9 cellular contexts compared by ENCODE assay signal in the genomic region with DNA sequence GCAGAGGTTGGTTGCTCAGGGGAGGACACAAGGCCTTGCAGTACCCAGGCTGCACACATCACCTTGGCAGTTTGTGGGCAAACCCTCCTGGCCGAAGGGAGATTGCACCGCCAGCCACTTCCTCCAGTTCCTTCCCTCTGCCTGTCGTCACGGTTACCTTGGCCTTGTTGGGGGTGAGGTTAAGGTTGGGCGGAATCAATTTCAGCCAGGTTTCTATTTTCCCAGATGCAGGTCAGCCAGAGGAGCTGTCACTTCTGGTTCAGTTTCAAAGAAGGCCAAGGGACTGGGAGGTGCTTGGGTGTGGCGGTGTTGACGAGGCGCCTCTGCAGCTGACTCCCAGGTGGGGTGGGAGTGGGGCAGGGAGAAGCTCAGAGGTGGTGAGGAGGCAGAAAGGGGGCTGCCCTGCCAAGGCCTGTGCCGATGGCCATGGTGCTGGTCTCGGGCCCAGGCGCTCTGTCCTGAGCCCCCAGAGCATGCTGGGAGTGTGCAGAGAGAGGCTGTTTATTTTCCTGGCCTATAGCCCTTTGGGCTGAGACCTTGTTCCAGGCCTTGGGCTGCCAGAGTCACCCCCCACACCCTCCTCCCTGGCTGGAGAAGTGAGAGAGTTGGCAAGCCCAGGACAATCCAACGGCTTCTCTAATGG. TPM values are rescaled to one million over a fixed set of nuclear protein-coding genes. Genes with fewer than 3 reads are reported as not detected.
DNase-seq lines count a peak whose midpoint lies in the region; ATAC-seq and TF ChIP-seq lines count a peak whose summit lies in the region.
"Had no signal": no experiment of that assay in that cellular context is flagged by ENCODE, and none has a peak within 500 bp of the region (broad histone marks: within the 10 kb centered on the region; RNA-seq: fewer than 3 reads in every experiment).

No MANE protein-coding gene starts in this region.

- H3K27me3 Mint-ChIP-seq in effector memory CD8-positive, alpha-beta T cell: no peaks in the 10 kb centered on the region
- no peaks in the 10 kb centered on the region for H3K27me3 Mint-ChIP-seq in mesothelial cell of epicardium (ENCODE audit: low read depth)
- H3K27me3 Mint-ChIP-seq: CD8-positive, alpha-beta memory T cell had no signal

- H3K27ac Mint-ChIP-seq in effector memory CD8-positive, alpha-beta T cell: peak overlapping the region in 1 of 2 donors; percentile 59
- H3K27ac Mint-ChIP-seq in mesothelial cell of epicardium: peak overlapping the region; percentile 98

- no peak for TF ChIP-seq CTCF in mesothelial cell of epicardium (IDR thresholded peaks at IDR 0.05; ENCODE audit: unreplicated experiment)

- H3K36me3 Mint-ChIP-seq in effector memory CD8-positive, alpha-beta T cell (ENCODE audit: insufficient read depth): peaks cover 4% of the 10 kb centered on the region
- peaks cover 17% of the 10 kb centered on the region for H3K36me3 Mint-ChIP-seq in mesothelial cell of epicardium

- DNase-seq in AG20443 (ENCODE audit: low spot score): peak; percentile 32
- peak; percentile 66 for DNase-seq in KG1 (lab: John Stamatoyannopoulos, UW)
- DNase-seq in effector memory CD8-positive, alpha-beta T cell: no peak
- DNase-seq in mesothelial cell of epicardium (ENCODE audit: low spot score in 2 of 2, unreplicated experiment in 2 of 2): no peak
- DNase-seq in EL: no peak
- DNase-seq: CD8-positive, alpha-beta memory T cell had no signal

- peaks cover 0 to 9% of the 10 kb centered on the region in 2 donors for H3K4me1 Mint-ChIP-seq in effector memory CD8-positive, alpha-beta T cell (ENCODE audit: low read depth in 2 of 2)
- peaks cover 49% of the 10 kb centered on the region for H3K4me1 Mint-ChIP-seq in mesothelial cell of epicardium

- no peaks in the 10 kb centered on the region for H3K9me3 Mint-ChIP-seq in effector memory CD8-positive, alpha-beta T cell
- no peaks in the 10 kb centered on the region for H3K9me3 Mint-ChIP-seq in mesothelial cell of epicardium

- ATAC-seq in effector memory CD8-positive, alpha-beta T cell (replicated peaks): peak; percentile 58
- no peak; the same call in 2 of the 3 replicates for ATAC-seq in SK-N-SH treated with all-trans-retinoic acid at 6 μM for 48 hours
- ATAC-seq in GM18870 (IDR thresholded peaks at IDR 0.05; ENCODE audit: unreplicated experiment): no peak
- ATAC-seq in GM21737 (IDR thresholded peaks at IDR 0.05; ENCODE audit: unreplicated experiment): no peak

- no peak overlapping the region for H3K4me3 Mint-ChIP-seq in effector memory CD8-positive, alpha-beta T cell
- H3K4me3 Mint-ChIP-seq in mesothelial cell of epicardium: no peak overlapping the region
- H3K4me3 Mint-ChIP-seq: CD8-positive, alpha-beta memory T cell had no signal

TF ChIP-seq in SK-N-SH treated with all-trans-retinoic acid at 6 μM for 48 hours, 23 proteins besides CTCF, POLR2A, EP300 and RAD21 (continues in another document):
- TF ChIP-seq ZFP3 (CRISPR knock-in tag; IDR thresholded peaks at IDR 0.05): no peak
- TF ChIP-seq, protein P1, sequence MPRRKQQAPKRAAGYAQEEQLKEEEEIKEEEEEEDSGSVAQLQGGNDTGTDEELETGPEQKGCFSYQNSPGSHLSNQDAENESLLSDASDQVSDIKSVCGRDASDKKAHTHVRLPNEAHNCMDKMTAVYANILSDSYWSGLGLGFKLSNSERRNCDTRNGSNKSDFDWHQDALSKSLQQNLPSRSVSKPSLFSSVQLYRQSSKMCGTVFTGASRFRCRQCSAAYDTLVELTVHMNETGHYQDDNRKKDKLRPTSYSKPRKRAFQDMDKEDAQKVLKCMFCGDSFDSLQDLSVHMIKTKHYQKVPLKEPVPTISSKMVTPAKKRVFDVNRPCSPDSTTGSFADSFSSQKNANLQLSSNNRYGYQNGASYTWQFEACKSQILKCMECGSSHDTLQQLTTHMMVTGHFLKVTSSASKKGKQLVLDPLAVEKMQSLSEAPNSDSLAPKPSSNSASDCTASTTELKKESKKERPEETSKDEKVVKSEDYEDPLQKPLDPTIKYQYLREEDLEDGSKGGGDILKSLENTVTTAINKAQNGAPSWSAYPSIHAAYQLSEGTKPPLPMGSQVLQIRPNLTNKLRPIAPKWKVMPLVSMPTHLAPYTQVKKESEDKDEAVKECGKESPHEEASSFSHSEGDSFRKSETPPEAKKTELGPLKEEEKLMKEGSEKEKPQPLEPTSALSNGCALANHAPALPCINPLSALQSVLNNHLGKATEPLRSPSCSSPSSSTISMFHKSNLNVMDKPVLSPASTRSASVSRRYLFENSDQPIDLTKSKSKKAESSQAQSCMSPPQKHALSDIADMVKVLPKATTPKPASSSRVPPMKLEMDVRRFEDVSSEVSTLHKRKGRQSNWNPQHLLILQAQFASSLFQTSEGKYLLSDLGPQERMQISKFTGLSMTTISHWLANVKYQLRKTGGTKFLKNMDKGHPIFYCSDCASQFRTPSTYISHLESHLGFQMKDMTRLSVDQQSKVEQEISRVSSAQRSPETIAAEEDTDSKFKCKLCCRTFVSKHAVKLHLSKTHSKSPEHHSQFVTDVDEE (CRISPR knock-in tag; IDR thresholded peaks at IDR 0.05): no peak
- no peak for TF ChIP-seq ARNTL (CRISPR knock-in tag; IDR thresholded peaks at IDR 0.05; ENCODE audit: borderline replicate concordance, low read depth)
- TF ChIP-seq ZFP30 (CRISPR knock-in tag; IDR thresholded peaks at IDR 0.05): no peak
- no peak for TF ChIP-seq CSDC2 (CRISPR knock-in tag; IDR thresholded peaks at IDR 0.05)
- no peak for TF ChIP-seq RARB (CRISPR knock-in tag; IDR thresholded peaks at IDR 0.05)
- TF ChIP-seq, protein P2, sequence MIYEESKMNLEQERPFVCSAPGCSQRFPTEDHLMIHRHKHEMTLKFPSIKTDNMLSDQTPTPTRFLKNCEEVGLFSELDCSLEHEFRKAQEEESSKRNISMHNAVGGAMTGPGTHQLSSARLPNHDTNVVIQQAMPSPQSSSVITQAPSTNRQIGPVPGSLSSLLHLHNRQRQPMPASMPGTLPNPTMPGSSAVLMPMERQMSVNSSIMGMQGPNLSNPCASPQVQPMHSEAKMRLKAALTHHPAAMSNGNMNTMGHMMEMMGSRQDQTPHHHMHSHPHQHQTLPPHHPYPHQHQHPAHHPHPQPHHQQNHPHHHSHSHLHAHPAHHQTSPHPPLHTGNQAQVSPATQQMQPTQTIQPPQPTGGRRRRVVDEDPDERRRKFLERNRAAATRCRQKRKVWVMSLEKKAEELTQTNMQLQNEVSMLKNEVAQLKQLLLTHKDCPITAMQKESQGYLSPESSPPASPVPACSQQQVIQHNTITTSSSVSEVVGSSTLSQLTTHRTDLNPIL (CRISPR knock-in tag; IDR thresholded peaks at IDR 0.05; ENCODE audit: low read depth): no peak
- TF ChIP-seq, protein P3, sequence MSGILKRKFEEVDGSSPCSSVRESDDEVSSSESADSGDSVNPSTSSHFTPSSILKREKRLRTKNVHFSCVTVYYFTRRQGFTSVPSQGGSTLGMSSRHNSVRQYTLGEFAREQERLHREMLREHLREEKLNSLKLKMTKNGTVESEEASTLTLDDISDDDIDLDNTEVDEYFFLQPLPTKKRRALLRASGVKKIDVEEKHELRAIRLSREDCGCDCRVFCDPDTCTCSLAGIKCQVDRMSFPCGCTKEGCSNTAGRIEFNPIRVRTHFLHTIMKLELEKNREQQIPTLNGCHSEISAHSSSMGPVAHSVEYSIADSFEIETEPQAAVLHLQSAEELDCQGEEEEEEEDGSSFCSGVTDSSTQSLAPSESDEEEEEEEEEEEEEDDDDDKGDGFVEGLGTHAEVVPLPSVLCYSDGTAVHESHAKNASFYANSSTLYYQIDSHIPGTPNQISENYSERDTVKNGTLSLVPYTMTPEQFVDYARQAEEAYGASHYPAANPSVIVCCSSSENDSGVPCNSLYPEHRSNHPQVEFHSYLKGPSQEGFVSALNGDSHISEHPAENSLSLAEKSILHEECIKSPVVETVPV (CRISPR knock-in tag; IDR thresholded peaks at IDR 0.05): no peak
- TF ChIP-seq PPARA (CRISPR knock-in tag; IDR thresholded peaks at IDR 0.05; ENCODE audit: borderline replicate concordance): no peak
- TF ChIP-seq, protein P4, sequence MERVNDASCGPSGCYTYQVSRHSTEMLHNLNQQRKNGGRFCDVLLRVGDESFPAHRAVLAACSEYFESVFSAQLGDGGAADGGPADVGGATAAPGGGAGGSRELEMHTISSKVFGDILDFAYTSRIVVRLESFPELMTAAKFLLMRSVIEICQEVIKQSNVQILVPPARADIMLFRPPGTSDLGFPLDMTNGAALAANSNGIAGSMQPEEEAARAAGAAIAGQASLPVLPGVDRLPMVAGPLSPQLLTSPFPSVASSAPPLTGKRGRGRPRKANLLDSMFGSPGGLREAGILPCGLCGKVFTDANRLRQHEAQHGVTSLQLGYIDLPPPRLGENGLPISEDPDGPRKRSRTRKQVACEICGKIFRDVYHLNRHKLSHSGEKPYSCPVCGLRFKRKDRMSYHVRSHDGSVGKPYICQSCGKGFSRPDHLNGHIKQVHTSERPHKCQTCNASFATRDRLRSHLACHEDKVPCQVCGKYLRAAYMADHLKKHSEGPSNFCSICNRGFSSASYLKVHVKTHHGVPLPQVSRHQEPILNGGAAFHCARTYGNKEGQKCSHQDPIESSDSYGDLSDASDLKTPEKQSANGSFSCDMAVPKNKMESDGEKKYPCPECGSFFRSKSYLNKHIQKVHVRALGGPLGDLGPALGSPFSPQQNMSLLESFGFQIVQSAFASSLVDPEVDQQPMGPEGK (CRISPR knock-in tag; IDR thresholded peaks at IDR 0.05; ENCODE audit: borderline replicate concordance): no peak
- no peak for TF ChIP-seq ESRRG (CRISPR knock-in tag; IDR thresholded peaks at IDR 0.05)
- no peak for TF ChIP-seq TCF4 (CRISPR knock-in tag; IDR thresholded peaks at IDR 0.05; ENCODE audit: borderline replicate concordance)
- no peak for TF ChIP-seq ZC3H10 (CRISPR knock-in tag; IDR thresholded peaks at IDR 0.05)
- TF ChIP-seq TOX (CRISPR knock-in tag; IDR thresholded peaks at IDR 0.05; ENCODE audit: borderline replicate concordance): no peak
- TF ChIP-seq ZNF70 (CRISPR knock-in tag; IDR thresholded peaks at IDR 0.05): no peak
- no peak for TF ChIP-seq ZNF8 (CRISPR knock-in tag; IDR thresholded peaks at IDR 0.05)
- TF ChIP-seq GLIS3 (CRISPR knock-in tag; IDR thresholded peaks at IDR 0.05): no peak
- TF ChIP-seq ISL1 (CRISPR knock-in tag; IDR thresholded peaks at IDR 0.05): no peak

RNA-seq across cellular contexts. Expression of a gene that starts 31.4 kb away (rescaled TPM):
- 43.4 to 51.1 TPM (median 44.4 TPM) in 3 replicates for total RNA-seq in mesothelial cell of epicardium

Comparison
In these comparisons a context has a peak if more than half of its experiments do, and no peak if none do; other contexts are left out.
1. DNase-seq: peak in AG20443 (single experiment) and KG1 (single experiment); none in effector memory CD8-positive, alpha-beta T cell (0 of 3), mesothelial cell of epicardium (0 of 2) and EL (single experiment).